Comparison of ENCODE assay signal across 2 cellular contexts in genomic region chr19:48750351-48750750, GRCh38.
TF ChIP-seq lines count a peak whose summit lies in the region.

No MANE protein-coding gene starts in this region.

TF ChIP-seq in GM23338, 12 proteins besides CTCF, POLR2A, EP300 and RAD21:
- TF ChIP-seq, protein P1, sequence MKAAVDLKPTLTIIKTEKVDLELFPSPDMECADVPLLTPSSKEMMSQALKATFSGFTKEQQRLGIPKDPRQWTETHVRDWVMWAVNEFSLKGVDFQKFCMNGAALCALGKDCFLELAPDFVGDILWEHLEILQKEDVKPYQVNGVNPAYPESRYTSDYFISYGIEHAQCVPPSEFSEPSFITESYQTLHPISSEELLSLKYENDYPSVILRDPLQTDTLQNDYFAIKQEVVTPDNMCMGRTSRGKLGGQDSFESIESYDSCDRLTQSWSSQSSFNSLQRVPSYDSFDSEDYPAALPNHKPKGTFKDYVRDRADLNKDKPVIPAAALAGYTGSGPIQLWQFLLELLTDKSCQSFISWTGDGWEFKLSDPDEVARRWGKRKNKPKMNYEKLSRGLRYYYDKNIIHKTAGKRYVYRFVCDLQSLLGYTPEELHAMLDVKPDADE (IDR thresholded peaks at IDR 0.05): no peak
- TF ChIP-seq POLR2AphosphoS5 (IDR thresholded peaks at IDR 0.05; ENCODE audit: low read depth): 0 out of 2 replicates have a peak, but pooled peaks have one; percentile 29

TF ChIP-seq in WTC11, 78 proteins besides CTCF, POLR2A, EP300 and RAD21:
- no peak for TF ChIP-seq ZNF281 (CRISPR knock-in tag; IDR thresholded peaks at IDR 0.05)
